Comparison of ENCODE assay signal across 9 cellular contexts in the genomic region with DNA sequence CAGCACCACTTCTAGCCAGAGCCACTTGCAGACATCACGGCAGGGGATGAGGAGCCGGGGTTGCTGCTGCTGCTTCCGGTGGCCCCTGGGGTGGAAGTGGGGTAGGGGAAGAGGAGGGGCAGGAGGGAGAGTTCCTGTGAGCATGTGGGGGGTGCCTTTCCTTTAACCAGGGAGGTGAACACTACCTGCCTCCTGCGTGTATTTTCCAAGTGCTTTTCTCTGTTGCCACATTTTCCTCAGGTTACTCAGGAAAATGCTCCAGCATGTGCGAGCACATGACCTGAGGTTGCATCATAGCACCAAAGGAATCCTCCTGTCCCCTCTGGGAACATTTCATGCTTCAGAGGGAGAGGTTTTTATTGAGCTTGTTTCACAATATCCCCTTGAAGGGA. TPM values are rescaled to one million over a fixed set of nuclear protein-coding genes. Genes with fewer than 3 reads are reported as not detected.
DNase-seq lines count a peak whose midpoint lies in the region; ATAC-seq, FAIRE-seq and TF ChIP-seq lines count a peak whose summit lies in the region.
"Had no signal": no experiment of that assay in that cellular context is flagged by ENCODE, and none has a peak within 500 bp of the region (broad histone marks: within the 10 kb centered on the region; RNA-seq: fewer than 3 reads in every experiment).

No MANE protein-coding gene starts in this region.

- 24 to 42% (median 25%) methylated on average over 5 of the region's 5 CpGs for WGBS in psoas muscle, 3 donors

- ATAC-seq in psoas muscle (peak; percentile 87 to 94 (median 90)), HG02870 (IDR thresholded peaks at IDR 0.05; ENCODE audit: unreplicated experiment) (no peak)
- ATAC-seq: Panc1 had no signal

- TF ChIP-seq CTCF in fibroblast of lung (conservative IDR thresholded peaks at IDR 0.05 in 1 of 2, IDR thresholded peaks at IDR 0.05 in 1 of 2; ENCODE audit: low read depth in 1 of 2, low read length in 2 of 2) (no peak), psoas muscle (IDR thresholded peaks at IDR 0.05) (no peak)

- no peaks in the 10 kb centered on the region for H3K79me2 ChIP-seq in fibroblast of lung (ENCODE audit: control insufficient read depth, insufficient read depth, low read length)

- H3K4me1 ChIP-seq in fibroblast of lung (ENCODE audit: control insufficient read depth, extremely low read depth, insufficient read depth, low read length) = no peaks in the 10 kb centered on the region
- H3K4me1 ChIP-seq in psoas muscle = peaks cover 24% of the 10 kb centered on the region

- H3K9ac ChIP-seq in fibroblast of lung (ENCODE audit: insufficient read depth, low read length) = no peak overlapping the region

- H3K27me3 ChIP-seq in fibroblast of lung (ENCODE audit: control insufficient read depth, insufficient read depth, low read length) (no peaks in the 10 kb centered on the region), psoas muscle (ENCODE audit: insufficient read depth in 3 of 3, low read length in 2 of 3) (no peaks in the 10 kb centered on the region)

- no peak for FAIRE-seq in GM12892 (lab: Jason Lieb, UNC)

- no peak for TF ChIP-seq POLR2A in GM12892 (IDR thresholded peaks at IDR 0.05; ENCODE audit: low read depth, low read length)

- intact Hi-C loops in psoas muscle (cut with DNase I) = no loop called here

- peaks cover 22% of the 10 kb centered on the region for H3K36me3 ChIP-seq in fibroblast of lung (ENCODE audit: control insufficient read depth, insufficient read depth, low read length)
- H3K36me3 ChIP-seq in psoas muscle (ENCODE audit: insufficient read depth in 1 of 2, low read depth in 1 of 2) = peaks cover 2 to 74% of the 10 kb centered on the region in 2 donors

- H3K4me3 ChIP-seq in fibroblast of lung (replicated peaks in 1 of 4; ENCODE audit: control extremely low read depth in 1 of 4, insufficient read depth in 1 of 4, low read depth in 3 of 4, low read length in 4 of 4) = no peak overlapping the region
- H3K4me3 ChIP-seq in psoas muscle = no peak overlapping the region

- no peak overlapping the region for H2AFZ ChIP-seq in fibroblast of lung (ENCODE audit: low read length)

- H3K9me3 ChIP-seq in fibroblast of lung (ENCODE audit: control insufficient read depth, insufficient read depth, low read depth, low read length) (no peaks in the 10 kb centered on the region), psoas muscle (no peaks in the 10 kb centered on the region)

- no peak overlapping the region for H3K27ac ChIP-seq in fibroblast of lung (ENCODE audit: insufficient read depth, low read length)
- H3K27ac ChIP-seq in psoas muscle = peak overlapping the region; percentile 82

- peak; percentile 50 for DNase-seq in KG1 (lab: John Stamatoyannopoulos, UW)
- peak; percentile 44 for DNase-seq in activated T-cell treated with anti-CD3 and anti-CD28 coated beads for 24 hours (ENCODE audit: low read depth)
- peak; percentile 27 to 72 for DNase-seq in fibroblast of lung (ENCODE audit: low read depth in 2 of 2)
- DNase-seq in psoas muscle = peak; percentile 27 to 61
- DNase-seq in GM12892 (ENCODE audit: insufficient read length) = no peak
- DNase-seq in LoVo (ENCODE audit: low spot score) = no peak
- no peak for DNase-seq in NCI-H82 (lab: John Stamatoyannopoulos, UW)

- no peaks in the 10 kb centered on the region for H4K20me1 ChIP-seq in fibroblast of lung (ENCODE audit: control insufficient read depth, extremely low read depth, insufficient read depth, low read length)

- H3K4me2 ChIP-seq in fibroblast of lung (ENCODE audit: extremely low read depth, insufficient read depth, low read length) = no peak overlapping the region

RNA-seq across cellular contexts. Expression of gene SACM1L, which starts 12.2 kb away (rescaled TPM):
- total RNA-seq in fibroblast of lung = 30.0 and 41.8 TPM in 2 replicates
- polyA plus RNA-seq in fibroblast of lung = 27.1 and 33.3 TPM in 2 replicates
- 23.3 and 27.6 TPM in 2 replicates for polyA plus RNA-seq in fibroblast of lung (2012)
- 5.0 and 5.6 TPM in 2 replicates for polyA minus RNA-seq in fibroblast of lung (ENCODE audit: low replicate concordance)
- total RNA-seq in psoas muscle = 10 to 100 TPM; 13.1 to 18.1 (median 14.5) TPM
- polyA plus RNA-seq in psoas muscle = 10 to 100 TPM in 2 of 3 donors, 1 to 10 TPM in 1; 7.5 to 14.2 (median 13.3) TPM
- polyA plus RNA-seq in GM12892 (2012; ENCODE audit: missing spikeins) = 19.0 TPM

Comparison
In these comparisons a context has a peak if more than half of its experiments do, and no peak if none do; other contexts are left out.
1. DNase-seq: peak in KG1 (single experiment), activated T-cell treated with anti-CD3 and anti-CD28 coated beads for 24 hours (single experiment), fibroblast of lung (2 of 2) and psoas muscle (2 of 2); none in GM12892 (single experiment), LoVo (single experiment) and NCI-H82 (single experiment).